ENCODE assay signal across 8 cellular contexts in the genomic region with DNA sequence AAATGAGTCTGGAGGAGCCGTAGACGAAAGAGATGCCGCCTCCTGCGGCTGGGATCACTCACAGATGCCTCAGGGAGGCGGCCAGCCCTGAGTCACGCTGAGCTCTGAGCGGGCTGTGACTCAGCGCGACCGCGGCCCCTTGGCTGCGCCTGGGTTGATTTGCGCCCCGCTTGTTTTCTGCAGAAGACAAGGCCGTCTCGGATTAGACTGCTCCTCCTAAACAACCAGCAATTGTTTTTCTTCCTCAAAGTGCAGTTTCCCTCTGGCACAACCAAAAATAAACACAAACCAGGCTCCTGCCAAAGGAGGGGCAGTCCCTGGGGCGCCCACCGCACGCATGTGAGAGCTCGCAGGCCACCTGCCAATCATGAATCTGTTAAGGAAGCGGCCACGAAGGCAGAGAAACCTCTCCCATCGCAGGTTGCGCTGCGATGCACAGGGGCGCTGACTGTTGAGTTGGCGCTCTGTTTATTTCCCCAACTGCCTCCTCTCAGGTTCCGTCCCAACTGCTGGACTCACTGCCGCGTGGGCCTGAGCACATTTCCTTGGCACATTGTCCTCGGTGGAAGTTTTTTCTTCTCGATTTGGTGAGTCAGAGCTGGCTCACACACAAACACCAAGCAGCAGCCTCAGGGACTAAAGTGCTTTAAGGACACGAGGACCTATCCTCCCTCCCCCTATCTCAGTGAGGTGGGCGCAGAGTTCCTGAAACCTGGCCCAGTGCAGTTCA.
DNase-seq lines count a peak whose midpoint lies in the region; ATAC-seq lines count a peak whose summit lies in the region.

No MANE protein-coding gene starts in this region.

- ATAC-seq in GM19372 (IDR thresholded peaks at IDR 0.05; ENCODE audit: low read depth, unreplicated experiment): peak; percentile 88
- peak; percentile 79 for ATAC-seq in HG03439 (IDR thresholded peaks at IDR 0.05; ENCODE audit: unreplicated experiment)
- ATAC-seq in GM18861 (IDR thresholded peaks at IDR 0.05; ENCODE audit: unreplicated experiment): no peak

- DNase-seq in AG08396 (ENCODE audit: low spot score) (peak; percentile 92), T-helper 9 cell (peak; percentile 4), anterior cingulate cortex (lab: John Stamatoyannopoulos, UW) (peak in 50 of 58 donors; percentile 4 to 75 (median 37)), iPS DF 19.7 (ENCODE audit: low read depth, low spot score) (peak; percentile 38), smooth muscle cell of the brain vasculature (ENCODE audit: low read depth, low spot score) (peak; percentile 88)

Comparison
In these comparisons a context has a peak if more than half of its experiments do, and no peak if none do; other contexts are left out.
1. DNase-seq: peak in every context shown above with its lines; median percentile 92 in AG08396; 88 in smooth muscle cell of the brain vasculature; 38 in iPS DF 19.7; 37 in anterior cingulate cortex; 4 in T-helper 9 cell.